ENCODE assay signal across 9 cellular contexts in genomic region chr5:38556599-38557308, GRCh38. TPM values are rescaled to one million over a fixed set of nuclear protein-coding genes. Genes with fewer than 3 reads are reported as not detected.
DNase-seq lines count a peak whose midpoint lies in the region; ATAC-seq and TF ChIP-seq lines count a peak whose summit lies in the region.
"Had no signal": no experiment of that assay in that cellular context is flagged by ENCODE, and none has a peak within 500 bp of the region (broad histone marks: within the 10 kb centered on the region; RNA-seq: fewer than 3 reads in every experiment).

A gene with protein sequence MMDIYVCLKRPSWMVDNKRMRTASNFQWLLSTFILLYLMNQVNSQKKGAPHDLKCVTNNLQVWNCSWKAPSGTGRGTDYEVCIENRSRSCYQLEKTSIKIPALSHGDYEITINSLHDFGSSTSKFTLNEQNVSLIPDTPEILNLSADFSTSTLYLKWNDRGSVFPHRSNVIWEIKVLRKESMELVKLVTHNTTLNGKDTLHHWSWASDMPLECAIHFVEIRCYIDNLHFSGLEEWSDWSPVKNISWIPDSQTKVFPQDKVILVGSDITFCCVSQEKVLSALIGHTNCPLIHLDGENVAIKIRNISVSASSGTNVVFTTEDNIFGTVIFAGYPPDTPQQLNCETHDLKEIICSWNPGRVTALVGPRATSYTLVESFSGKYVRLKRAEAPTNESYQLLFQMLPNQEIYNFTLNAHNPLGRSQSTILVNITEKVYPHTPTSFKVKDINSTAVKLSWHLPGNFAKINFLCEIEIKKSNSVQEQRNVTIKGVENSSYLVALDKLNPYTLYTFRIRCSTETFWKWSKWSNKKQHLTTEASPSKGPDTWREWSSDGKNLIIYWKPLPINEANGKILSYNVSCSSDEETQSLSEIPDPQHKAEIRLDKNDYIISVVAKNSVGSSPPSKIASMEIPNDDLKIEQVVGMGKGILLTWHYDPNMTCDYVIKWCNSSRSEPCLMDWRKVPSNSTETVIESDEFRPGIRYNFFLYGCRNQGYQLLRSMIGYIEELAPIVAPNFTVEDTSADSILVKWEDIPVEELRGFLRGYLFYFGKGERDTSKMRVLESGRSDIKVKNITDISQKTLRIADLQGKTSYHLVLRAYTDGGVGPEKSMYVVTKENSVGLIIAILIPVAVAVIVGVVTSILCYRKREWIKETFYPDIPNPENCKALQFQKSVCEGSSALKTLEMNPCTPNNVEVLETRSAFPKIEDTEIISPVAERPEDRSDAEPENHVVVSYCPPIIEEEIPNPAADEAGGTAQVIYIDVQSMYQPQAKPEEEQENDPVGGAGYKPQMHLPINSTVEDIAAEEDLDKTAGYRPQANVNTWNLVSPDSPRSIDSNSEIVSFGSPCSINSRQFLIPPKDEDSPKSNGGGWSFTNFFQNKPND (minus strand): TSS chr5:38556646. CDS start chr5:38530647, 25,999 bp downstream.

- H3K36me3 Mint-ChIP-seq in endodermal cell (ENCODE audit: low read depth), result no peaks in the 10 kb centered on the region

- peaks cover 1% of the 10 kb centered on the region for H3K27me3 Mint-ChIP-seq in endodermal cell (ENCODE audit: insufficient read depth)

- H3K27ac ChIP-seq in endodermal cell (ENCODE audit: low read depth, low read length) (peak within 1 kb of the TSS; percentile 85), lung (ENCODE audit: low read depth in 1 of 2, low read length in 1 of 2) (peak within 1 kb of the TSS; percentile 99 to 100)

- TF ChIP-seq CTCF in HFF-Myc (IDR thresholded peaks at IDR 0.05; ENCODE audit: low read depth, low read length, missing control alignments) (no peak), endodermal cell (conservative IDR thresholded peaks at IDR 0.05) (peak; percentile 22), lung (IDR thresholded peaks at IDR 0.05; ENCODE audit: control extremely low read depth, extremely low read depth) (no peak)

- 0% methylated on average over 14 to 88 of the region's 88 CpGs for WGBS in endodermal cell (ENCODE audit: insufficient coverage in 1 of 2, insufficient read length in 1 of 2), 2 experiments
- 0% methylated on average over 75 to 88 of the region's 88 CpGs for WGBS in lung, 2 donors

- peak; percentile 83 for ATAC-seq in lung (ENCODE audit: insufficient read depth, low FRiP score)

- no peaks in the 10 kb centered on the region for H3K9me3 Mint-ChIP-seq in endodermal cell

- peak within 1 kb of the TSS; percentile 81 for H3K9ac ChIP-seq in endodermal cell (ENCODE audit: extremely low read depth, low read length, poor library complexity, severe bottlenecking)

- H3K9me3 ChIP-seq in endodermal cell (ENCODE audit: control insufficient read depth, low read length), result no peaks in the 10 kb centered on the region
- H3K9me3 ChIP-seq in lung (ENCODE audit: control insufficient read depth in 2 of 2, insufficient read depth in 1 of 2, low read length in 1 of 2), result no peaks in the 10 kb centered on the region

- H3K36me3 ChIP-seq in endodermal cell (ENCODE audit: control insufficient read depth, insufficient read depth, low read length) (peaks cover 5% of the 10 kb centered on the region), lung (ENCODE audit: control insufficient read depth in 2 of 2, insufficient read depth in 2 of 2, low read length in 2 of 2) (no peaks in the 10 kb centered on the region)

- H3K4me1 ChIP-seq in endodermal cell (ENCODE audit: control insufficient read depth, insufficient read depth, low read length), result no peaks in the 10 kb centered on the region
- H3K4me1 ChIP-seq in lung (ENCODE audit: control insufficient read depth in 2 of 2, insufficient read depth in 2 of 2, low read length in 2 of 2), result peaks cover 3 to 15% of the 10 kb centered on the region in 2 donors

- H3K27ac Mint-ChIP-seq in endodermal cell, result peak within 1 kb of the TSS; percentile 89

- DNase-seq in DMS53 treated with DMSO at 0.1 percent for 48 hours (lab: John Stamatoyannopoulos, UW; ENCODE audit: unreplicated experiment), result peak; percentile 47
- DNase-seq in HFF-Myc (ENCODE audit: extremely low read depth, low read depth), result peak; percentile 33
- DNase-seq in NCI-H2227 (lab: John Stamatoyannopoulos, UW; ENCODE audit: unreplicated experiment), result peak; percentile 94
- peak; percentile 75 for DNase-seq in activated CD8-positive, alpha-beta memory T cell treated with anti-CD3 and anti-CD28 coated beads, Interleukin-2, amount 50 U/mL, for 48 hours
- DNase-seq in endodermal cell, result peak; percentile 95
- peak; percentile 79 for DNase-seq in lung (ENCODE audit: low spot score)
- peak; percentile 26 to 56 for DNase-seq in stimulated activated CD4-positive, alpha-beta T cell treated with anti-CD3 and anti-CD28 coated beads, Interleukin-4, amount 100 ng/mL, for 4 hours
- no peak for DNase-seq in RKO (ENCODE audit: low spot score)

- H3K27me3 ChIP-seq in endodermal cell (ENCODE audit: control insufficient read depth, insufficient read depth, low read length, poor library complexity, severe bottlenecking), result no peaks in the 10 kb centered on the region
- no peaks in the 10 kb centered on the region for H3K27me3 ChIP-seq in lung (ENCODE audit: control insufficient read depth, insufficient read depth)

- H3K4me1 Mint-ChIP-seq in endodermal cell, result peaks cover 30% of the 10 kb centered on the region

- peak within 1 kb of the TSS; percentile 77 for H3K4me3 ChIP-seq in HFF-Myc (replicated peaks; ENCODE audit: low read depth, low read length)
- H3K4me3 ChIP-seq in endodermal cell (ENCODE audit: low read length), result peak within 1 kb of the TSS; percentile 99
- peak within 1 kb of the TSS; percentile 85 for H3K4me3 ChIP-seq in lung

- peak within 1 kb of the TSS; percentile 82 for H3K4me3 Mint-ChIP-seq in endodermal cell

RNA-seq across cellular contexts. Expression of the gene that starts here (rescaled TPM):
- total RNA-seq in endodermal cell (10 to 100 TPM; 81.7 to 85.9 TPM), lung (100 to 1,000 TPM in 1 of 2 donors, 10 to 100 TPM in 1; 61.3 to 345 TPM)
- 36.8 TPM for polyA plus RNA-seq in endodermal cell (2013, experiment 1 of 2)
- polyA plus RNA-seq in endodermal cell (2013, experiment 2 of 2), result 46.8 TPM
- 10 to 100 TPM; 14.2 TPM for polyA plus RNA-seq in lung
- total RNA-seq: activated CD8-positive, alpha-beta memory T cell treated with anti-CD3 and anti-CD28 coated beads for 36 hours had no signal
